Comparison of ENCODE assay signal across 17 cellular contexts in genomic region chr3:103787164-103787871, GRCh38.
DNase-seq lines count a peak whose midpoint lies in the region; ATAC-seq, FAIRE-seq and TF ChIP-seq lines count a peak whose summit lies in the region.
"Had no signal": no experiment of that assay in that cellular context is flagged by ENCODE, and none has a peak within 500 bp of the region (broad histone marks: within the 10 kb centered on the region; RNA-seq: fewer than 3 reads in every experiment).

No MANE protein-coding gene starts in this region.

- TF ChIP-seq RAD21 in H1 (IDR thresholded peaks at IDR 0.05 in 1 of 2, conservative IDR thresholded peaks at IDR 0.05 in 1 of 2; ENCODE audit: low read depth in 2 of 2, low read length in 2 of 2), result no peak

- no peak overlapping the region for H2BK20ac ChIP-seq in H1 (ENCODE audit: low read length)

- H3K36me3 Mint-ChIP-seq in activated naive CD4-positive, alpha-beta T cell treated with anti-CD3 and anti-CD28 coated beads for 36 hours (ENCODE audit: low read depth), result no peaks in the 10 kb centered on the region

- H3K4ac ChIP-seq in H1 (replicated peaks; ENCODE audit: insufficient read length, low read depth, low read length), result no peak overlapping the region

- H3K9ac ChIP-seq in H1 (replicated peaks in 1 of 4; ENCODE audit: extremely low read depth in 1 of 4, low read depth in 3 of 4, low read length in 3 of 4), result no peak overlapping the region

- H3K27ac Mint-ChIP-seq in activated naive CD4-positive, alpha-beta T cell treated with anti-CD3 and anti-CD28 coated beads for 36 hours, result no peak overlapping the region
- H3K27ac Mint-ChIP-seq: B cell; CD4-positive, alpha-beta T cell; HFFc6 had no signal

- no peaks in the 10 kb centered on the region for H3K4me1 Mint-ChIP-seq in activated naive CD4-positive, alpha-beta T cell treated with anti-CD3 and anti-CD28 coated beads for 36 hours (ENCODE audit: low read depth)
- H3K4me1 Mint-ChIP-seq: B cell had no signal

- no peak for TF ChIP-seq EP300 in H1 (IDR thresholded peaks at IDR 0.05; ENCODE audit: borderline replicate concordance in 1 of 2, low read depth in 2 of 2, low read length in 2 of 2)

- FAIRE-seq in H1 (lab: Jason Lieb, UNC) (no peak), pancreas (lab: Jason Lieb, UNC) (no peak)
- FAIRE-seq: GM12892, GM19239 had no signal

- CTCF ChIA-PET in H1 (lab: Charles Lee; ENCODE audit: partially characterized antibody), result no interaction called here
- CTCF ChIA-PET in activated naive CD4-positive, alpha-beta T cell treated with anti-CD3 and anti-CD28 coated beads for 36 hours (lab: Charles Lee), result no interaction called here

- H3K4me3 Mint-ChIP-seq in activated naive CD4-positive, alpha-beta T cell treated with anti-CD3 and anti-CD28 coated beads for 36 hours, result no peak overlapping the region
- H3K4me3 Mint-ChIP-seq: B cell; CD4-positive, alpha-beta T cell; HFFc6 had no signal

- TF ChIP-seq POLR2A in heart left ventricle (IDR thresholded peaks at IDR 0.05) (no peak), H1 (IDR thresholded peaks at IDR 0.05; ENCODE audit: control extremely low read depth in 1 of 2, low read depth in 2 of 2, low read length in 2 of 2) (no peak)

- TF ChIP-seq CTCF in left ventricle myocardium inferior (IDR thresholded peaks at IDR 0.05; ENCODE audit: borderline replicate concordance) (no peak), heart left ventricle (IDR thresholded peaks at IDR 0.05) (no peak), H1 (IDR thresholded peaks at IDR 0.05; ENCODE audit: control extremely low read depth in 1 of 3, insufficient read depth in 1 of 3, low read depth in 1 of 3, low read length in 3 of 3) (no peak), pancreas (IDR thresholded peaks at IDR 0.05) (no peak), upper lobe of right lung (IDR thresholded peaks at IDR 0.05) (no peak), hepatocyte (IDR thresholded peaks at IDR 0.05; ENCODE audit: poor library complexity) (no peak)

- no peak overlapping the region for H2BK15ac ChIP-seq in H1 (ENCODE audit: low read length)

- no peak overlapping the region for H2BK120ac ChIP-seq in H1 (replicated peaks; ENCODE audit: low read depth, low read length)

- H2AFZ ChIP-seq in H1 (ENCODE audit: low read length), result peak overlapping the region; percentile 59; the same call in 1 of the 2 replicates
- H2AFZ ChIP-seq in hepatocyte, result no peak overlapping the region

- 55 to 70% (median 66%) methylated on average over 3 of the region's 3 CpGs for WGBS in heart left ventricle, 4 donors
- WGBS in H1 (ENCODE audit: extremely low coverage in 1 of 2, insufficient coverage in 1 of 2, insufficient read length in 1 of 2, insufficient replicate concordance in 2 of 2, low coverage in 1 of 2, low lambda C conversion rate in 2 of 2, missing lambda C conversion rate in 1 of 2), 2 experiments, result 81% methylated on average over 3 of the region's 3 CpGs; no CpG with 5 or more reads in 1 of the 2 experiments
- WGBS in pancreas, 2 donors, result 75 to 81% methylated on average over 3 of the region's 3 CpGs
- WGBS in hepatocyte (ENCODE audit: low lambda C conversion rate, missing lambda C conversion rate), result 89% methylated on average over 3 of the region's 3 CpGs

- no peak overlapping the region for H4K91ac ChIP-seq in H1 (replicated peaks; ENCODE audit: insufficient read length, low read length)

- no peak overlapping the region for H3K56ac ChIP-seq in H1 (replicated peaks; ENCODE audit: insufficient read length, low read depth, low read length)

- H4K20me1 ChIP-seq in H1 (replicated peaks in 1 of 2; ENCODE audit: control insufficient read depth in 1 of 2, insufficient read depth in 2 of 2, low read length in 2 of 2) (no peaks in the 10 kb centered on the region), hepatocyte (ENCODE audit: insufficient read depth, poor library complexity, severe bottlenecking) (no peaks in the 10 kb centered on the region)

- H3K79me2 ChIP-seq in H1 (ENCODE audit: control insufficient read depth in 1 of 2, insufficient read depth in 2 of 2, low read length in 2 of 2) (no peaks in the 10 kb centered on the region), hepatocyte (no peaks in the 10 kb centered on the region)

- H3K27me3 ChIP-seq in left ventricle myocardium inferior (ENCODE audit: low read depth), result no peaks in the 10 kb centered on the region
- H3K27me3 ChIP-seq in heart left ventricle, result no peaks in the 10 kb centered on the region
- H3K27me3 ChIP-seq in H1 (replicated peaks in 1 of 4; ENCODE audit: control insufficient read depth in 3 of 4, extremely low read depth in 1 of 4, insufficient read depth in 3 of 4, low read length in 3 of 4), result no peaks in the 10 kb centered on the region
- H3K27me3 ChIP-seq in pancreas, result no peaks in the 10 kb centered on the region
- no peaks in the 10 kb centered on the region for H3K27me3 ChIP-seq in upper lobe of right lung
- H3K27me3 ChIP-seq in hepatocyte, result no peaks in the 10 kb centered on the region

- H2BK5ac ChIP-seq in H1 (ENCODE audit: low read depth, low read length), result no peak overlapping the region

- intact Hi-C loops in left ventricle myocardium inferior (cut with micrococcal nuclease) (no loop called here), heart left ventricle (cut with DNase I) (no loop called here), pancreas (cut with DNase I) (no loop called here), upper lobe of right lung (cut with DNase I) (no loop called here)
- intact Hi-C loops in activated naive CD4-positive, alpha-beta T cell treated with anti-CD3 and anti-CD28 coated beads for 36 hours (cut with micrococcal nuclease), result no loop called here

- no peaks in the 10 kb centered on the region for H3K9me3 Mint-ChIP-seq in activated naive CD4-positive, alpha-beta T cell treated with anti-CD3 and anti-CD28 coated beads for 36 hours
- H3K9me3 Mint-ChIP-seq: CD4-positive, alpha-beta T cell had no signal

- no peak overlapping the region for H2AK5ac ChIP-seq in H1 (ENCODE audit: low read depth, low read length)

- DNase-seq in left ventricle myocardium inferior (no peak), heart left ventricle (no peak), H1 (ENCODE audit: low read depth in 1 of 2, low spot score in 2 of 2) (no peak), pancreas (no peak), upper lobe of right lung (no peak), hepatocyte (ENCODE audit: low spot score) (no peak)
- DNase-seq in activated naive CD4-positive, alpha-beta T cell treated with anti-CD3 and anti-CD28 coated beads for 36 hours, result no peak
- DNase-seq: C1 segment of cervical spinal cord; CD4-positive, alpha-beta T cell; DND-41; GDM1; HCEC 1CT; HFFc6 had no signal

- no peaks in the 10 kb centered on the region for H3K9me2 ChIP-seq in hepatocyte (replicated peaks; ENCODE audit: insufficient read depth)

- H3K36me3 ChIP-seq in left ventricle myocardium inferior (no peaks in the 10 kb centered on the region), heart left ventricle (no peaks in the 10 kb centered on the region), H1 (ENCODE audit: control insufficient read depth in 2 of 4, insufficient read depth in 4 of 4, low read length in 3 of 4) (no peaks in the 10 kb centered on the region), pancreas (no peaks in the 10 kb centered on the region), upper lobe of right lung (no peaks in the 10 kb centered on the region), hepatocyte (replicated peaks; ENCODE audit: insufficient read depth, low read depth) (no peaks in the 10 kb centered on the region)

- H3K4me1 ChIP-seq in left ventricle myocardium inferior (no peaks in the 10 kb centered on the region), heart left ventricle (peaks cover 0 to 2% (median 0%) of the 10 kb centered on the region in 12 donors), H1 (replicated peaks in 1 of 4; ENCODE audit: control insufficient read depth in 3 of 4, insufficient read depth in 4 of 4, low read length in 3 of 4) (peaks cover 0 to 4% (median 0%) of the 10 kb centered on the region in 4 experiments; a peak in 1 of 7 replicates), pancreas (peaks cover 0 to 22% (median 13%) of the 10 kb centered on the region in 3 donors), upper lobe of right lung (no peaks in the 10 kb centered on the region), hepatocyte (ENCODE audit: insufficient read depth) (no peaks in the 10 kb centered on the region)

- H4K5ac ChIP-seq in H1 (ENCODE audit: insufficient read length, low read depth, low read length), result no peak overlapping the region

- H3K27me3 Mint-ChIP-seq in activated naive CD4-positive, alpha-beta T cell treated with anti-CD3 and anti-CD28 coated beads for 36 hours (ENCODE audit: low read depth), result no peaks in the 10 kb centered on the region
- H3K27me3 Mint-ChIP-seq: B cell; CD4-positive, alpha-beta T cell had no signal

- no peak overlapping the region for H4K8ac ChIP-seq in H1 (ENCODE audit: extremely low read depth, insufficient read depth, low read length)

- H3K23me2 ChIP-seq in H1 (ENCODE audit: low read depth, low read length), result no peaks in the 10 kb centered on the region; the same call in 1 of the 2 replicates

- POLR2A ChIA-PET in H1 (lab: Charles Lee; ENCODE audit: partially characterized antibody), result no interaction called here

- H3K4me2 ChIP-seq in H1 (ENCODE audit: insufficient read depth in 1 of 2, low read depth in 2 of 2, low read length in 2 of 2) (no peak overlapping the region), hepatocyte (no peak overlapping the region)

- H3K23ac ChIP-seq in H1 (ENCODE audit: insufficient read length), result no peak overlapping the region

- H2BK12ac ChIP-seq in H1 (ENCODE audit: low read depth, low read length), result no peak overlapping the region

- ATAC-seq in heart left ventricle (no peak), pancreas (peak in 1 of 4 donors; percentile 23), upper lobe of right lung (peak; percentile 47)

- no peak overlapping the region for H3K4me3 ChIP-seq in left ventricle myocardium inferior
- H3K4me3 ChIP-seq in heart left ventricle, result no peak overlapping the region
- no peak overlapping the region for H3K4me3 ChIP-seq in H1 (ENCODE audit: extremely low read depth in 1 of 4, insufficient read depth in 2 of 4, low read depth in 3 of 4, low read length in 4 of 4)
- no peak overlapping the region for H3K4me3 ChIP-seq in pancreas
- no peak overlapping the region for H3K4me3 ChIP-seq in upper lobe of right lung
- no peak overlapping the region for H3K4me3 ChIP-seq in hepatocyte

- no peak overlapping the region for H3K18ac ChIP-seq in H1 (ENCODE audit: extremely low read depth, low read length)

- H3K9me3 ChIP-seq in left ventricle myocardium inferior (replicated peaks) (peaks cover 8% of the 10 kb centered on the region), heart left ventricle (peaks cover 0 to 9% (median 0%) of the 10 kb centered on the region in 12 donors), H1 (ENCODE audit: insufficient read depth in 2 of 2, low read depth in 1 of 2, low read length in 1 of 2) (no peaks in the 10 kb centered on the region), pancreas (no peaks in the 10 kb centered on the region), upper lobe of right lung (no peaks in the 10 kb centered on the region), hepatocyte (ENCODE audit: low read depth) (no peaks in the 10 kb centered on the region)

- no peak overlapping the region for H3K14ac ChIP-seq in H1 (ENCODE audit: insufficient read length)

- H3K27ac ChIP-seq in left ventricle myocardium inferior (replicated peaks), result peak overlapping the region; percentile 53
- H3K27ac ChIP-seq in heart left ventricle, result no peak overlapping the region
- H3K27ac ChIP-seq in H1 (ENCODE audit: low read depth, low read length), result no peak overlapping the region
- peak overlapping the region in 3 of 4 donors; percentile 64 to 84 (median 81) for H3K27ac ChIP-seq in pancreas
- no peak overlapping the region for H3K27ac ChIP-seq in upper lobe of right lung
- no peak overlapping the region for H3K27ac ChIP-seq in hepatocyte
- H3K27ac ChIP-seq: HL-60 had no signal

- H3K79me1 ChIP-seq in H1 (ENCODE audit: low read depth, low read length), result no peaks in the 10 kb centered on the region

Comparison
In these comparisons a context has a peak if more than half of its experiments do, and no peak if none do; other contexts are left out.
1. H3K27ac ChIP-seq: peak in left ventricle myocardium inferior (single experiment) and pancreas (3 of 4); none in heart left ventricle (0 of 12), H1 (single experiment), upper lobe of right lung (single experiment) and hepatocyte (single experiment).